In the genomic region with DNA sequence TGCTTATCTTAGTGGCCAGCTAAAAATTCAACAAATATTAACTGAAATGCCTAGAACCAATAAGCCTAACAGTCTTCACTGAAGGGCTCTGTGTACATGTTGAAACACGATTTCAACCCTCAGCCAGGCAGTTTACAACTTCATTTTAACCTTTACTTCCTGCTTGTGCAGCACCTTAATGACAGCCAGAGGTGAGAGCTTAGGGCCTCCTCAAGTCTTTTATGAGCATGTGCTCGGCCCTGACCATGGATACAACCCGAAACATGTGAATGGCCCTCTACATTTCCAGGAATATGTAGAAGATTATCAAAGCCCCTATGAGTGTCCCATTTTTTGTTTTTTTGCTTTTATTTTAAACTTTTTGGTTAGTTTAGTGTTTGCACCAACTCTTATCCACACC, we compare ENCODE assay signal across 23 cellular contexts.
A peak's percentile ranks its signal among the peaks of the same experiment; 100 is the strongest.
DNase-seq lines count a peak whose midpoint lies in the region; ATAC-seq and TF ChIP-seq lines count a peak whose summit lies in the region.
"Had no signal": no experiment of that assay in that cellular context is flagged by ENCODE, and none has a peak within 500 bp of the region (broad histone marks: within the 10 kb centered on the region; RNA-seq: fewer than 3 reads in every experiment).

No MANE protein-coding gene starts in this region.

- CTCF ChIA-PET in T-cell (lab: Charles Lee), result no interaction called here

- H3K27me3 Mint-ChIP-seq in T-cell, result peaks cover 0 to 4% of the 10 kb centered on the region in 2 donors

- H3K27ac Mint-ChIP-seq in T-cell, result peak overlapping the region; percentile 40 to 59

- intact Hi-C loops in ovary (cut with DNase I), result no loop called here
- intact Hi-C loops in uterus (cut with DNase I; ENCODE audit: low total_unique reads), result no loop called here

- no peaks in the 10 kb centered on the region for H3K9me3 Mint-ChIP-seq in T-cell

- peak; percentile 8 for DNase-seq in DMS53 (lab: John Stamatoyannopoulos, UW)
- DNase-seq in DMS53 treated with DMSO at 0.1 percent for 48 hours (lab: John Stamatoyannopoulos, UW; ENCODE audit: unreplicated experiment), result no peak
- DNase-seq in DMS153 (lab: John Stamatoyannopoulos, UW), result peak; percentile 34
- no peak for DNase-seq in T-cell
- DNase-seq in epithelial cell of prostate (ENCODE audit: low read depth, low spot score), result peak; percentile 10
- no peak for DNase-seq in SW 1271 (lab: John Stamatoyannopoulos, UW)
- DNase-seq in ovary, result no peak
- no peak for DNase-seq in uterus
- DNase-seq: activated CD4-positive, CD25-positive, alpha-beta regulatory T cell treated with anti-CD3 and anti-CD28 coated beads, Interleukin-2, amount 50 U/mL, for 72 hours; activated CD8-positive, alpha-beta memory T cell treated with anti-CD3 and anti-CD28 coated beads for 24 hours; activated gamma-delta T cell treated with Interleukin-2 at 50 U/mL for 16 hours; activated T-cell treated with anti-CD3 and anti-CD28 coated beads, Interleukin-2, amount 50 U/mL, for 1 hour; amygdala; Calu3; esophagus squamous epithelium; NCI-H1048; NCI-H1694; NCI-H526; stomach; tibial artery had no signal

- no peaks in the 10 kb centered on the region for H3K9me3 ChIP-seq in ovary
- H3K9me3 ChIP-seq in uterus, result no peaks in the 10 kb centered on the region
- H3K9me3 ChIP-seq: esophagus squamous epithelium, SJSA1 had no signal

- no peak for TF ChIP-seq CTCF in ovary (IDR thresholded peaks at IDR 0.05)
- no peak for TF ChIP-seq CTCF in uterus (IDR thresholded peaks at IDR 0.05)

- H3K4me3 ChIP-seq in ovary, result no peak overlapping the region
- H3K4me3 ChIP-seq in uterus, result no peak overlapping the region
- H3K4me3 ChIP-seq: esophagus squamous epithelium, SJSA1, stomach, tibial artery had no signal

- TF ChIP-seq POLR2A in ovary (IDR thresholded peaks at IDR 0.05) (no peak), uterus (IDR thresholded peaks at IDR 0.05) (no peak)

- H3K36me3 ChIP-seq in ovary, result no peaks in the 10 kb centered on the region
- no peaks in the 10 kb centered on the region for H3K36me3 ChIP-seq in uterus
- H3K36me3 ChIP-seq: esophagus squamous epithelium, SJSA1, stomach, tibial artery had no signal

- peak in 3 of 4 experiments; percentile 50 to 64 (median 53) for ATAC-seq in T-cell (replicated peaks in 1 of 4)

- no peaks in the 10 kb centered on the region for H3K4me1 ChIP-seq in ovary (ENCODE audit: insufficient read depth)
- H3K4me1 ChIP-seq in uterus, result no peaks in the 10 kb centered on the region
- H3K4me1 ChIP-seq: SJSA1, stomach, tibial artery had no signal

- no peaks in the 10 kb centered on the region for H3K27me3 ChIP-seq in ovary
- H3K27me3 ChIP-seq in uterus, result no peaks in the 10 kb centered on the region
- H3K27me3 ChIP-seq: SJSA1, tibial artery had no signal

- peaks cover 33 to 54% (median 37%) of the 10 kb centered on the region in 3 donors for H3K4me1 Mint-ChIP-seq in T-cell

- H3K4me3 Mint-ChIP-seq in T-cell, result no peak overlapping the region

- H3K36me3 Mint-ChIP-seq in T-cell, result no peaks in the 10 kb centered on the region

- 42 to 51% (median 48%) methylated on average over 3 of the region's 3 CpGs for WGBS in ovary, 3 donors

- no peak for TF ChIP-seq EP300 in ovary (IDR thresholded peaks at IDR 0.05)

- H3K27ac ChIP-seq in epithelial cell of prostate (peak overlapping the region; percentile 83), ovary (no peak overlapping the region), uterus (no peak overlapping the region)
- H3K27ac ChIP-seq: 22Rv1, C4-2B, SJSA1, stomach, tibial artery had no signal

- POLR2A ChIA-PET in T-cell (lab: Charles Lee), result no interaction called here

Comparison
In these comparisons a context has a peak if more than half of its experiments do, and no peak if none do; other contexts are left out.
1. DNase-seq: peak in DMS53 (single experiment), DMS153 (single experiment) and epithelial cell of prostate (single experiment); none in DMS53 treated with DMSO at 0.1 percent for 48 hours (single experiment), T-cell (0 of 34), SW 1271 (0 of 2), ovary (0 of 5) and uterus (0 of 2).